Comparison of ENCODE assay signal across 20 cellular contexts in genomic region chr7:27126596-27127327, GRCh38. TPM values are rescaled to one million over a fixed set of nuclear protein-coding genes. Genes with fewer than 3 reads are reported as not detected.
A peak's percentile ranks its signal among the peaks of the same experiment; 100 is the strongest.
DNase-seq lines count a peak whose midpoint lies in the region; ATAC-seq and TF ChIP-seq lines count a peak whose summit lies in the region.
"Had no signal": no experiment of that assay in that cellular context is flagged by ENCODE, and none has a peak within 500 bp of the region (broad histone marks: within the 10 kb centered on the region; RNA-seq: fewer than 3 reads in every experiment).

No MANE protein-coding gene starts in this region.

- H3K27ac ChIP-seq in breast epithelium = peak overlapping the region; percentile 95 to 98
- H3K27ac ChIP-seq in stomach = peak overlapping the region in 4 of 5 donors; percentile 23 to 99 (median 95)
- no peak overlapping the region for H3K27ac ChIP-seq in ascending aorta
- H3K27ac ChIP-seq: 22Rv1, C4-2B, PC-9 had no signal

- CTCF ChIA-PET in MCF 10A (lab: Yijun Ruan, JAX) = interaction anchor here (1.1 to 1.7 kb wide), 2 partner anchors 11 to 17 kb away, joined by 5 read pairs; partner anchors contain the start of gene HOXA5

- intact Hi-C loops in breast epithelium (cut with DNase I; ENCODE audit: low total_unique reads) = no loop called here
- intact Hi-C loops in MCF 10A (cut with micrococcal nuclease) = no loop called here
- intact Hi-C loops in stomach (cut with DNase I; ENCODE audit: low total_unique reads) = no loop called here
- intact Hi-C loops in ascending aorta (cut with DNase I) = no loop called here

- H3K36me3 Mint-ChIP-seq in MCF 10A (ENCODE audit: insufficient read depth, unreplicated experiment) = peaks cover 18% of the 10 kb centered on the region
- peaks cover 35% of the 10 kb centered on the region for H3K36me3 Mint-ChIP-seq in mesothelial cell of epicardium
- no peaks in the 10 kb centered on the region for H3K36me3 Mint-ChIP-seq in natural killer cell treated with Interleukin-12 subunit alpha and Interleukin-12 subunit beta and Interleukin-15 and Interleukin-18, amount 100 ng/mL, for 72 hours

- POLR2A ChIA-PET in MCF 10A (lab: Yijun Ruan, JAX) = interaction anchor here (0.6 to 1.3 kb wide), 5 partner anchors 13 to 30 kb away, joined by 3 to 4 read pairs (median 3); partner anchors contain the start of gene HOXA5

- H3K27me3 Mint-ChIP-seq in MCF 10A (ENCODE audit: insufficient read depth, unreplicated experiment) = no peaks in the 10 kb centered on the region
- no peaks in the 10 kb centered on the region for H3K27me3 Mint-ChIP-seq in mesothelial cell of epicardium (ENCODE audit: low read depth)
- H3K27me3 Mint-ChIP-seq in natural killer cell treated with Interleukin-12 subunit alpha and Interleukin-12 subunit beta and Interleukin-15 and Interleukin-18, amount 100 ng/mL, for 72 hours = peaks cover 24 to 38% of the 10 kb centered on the region in 2 donors

- no peak for TF ChIP-seq CTCF in breast epithelium (IDR thresholded peaks at IDR 0.05)
- TF ChIP-seq CTCF in MCF 10A (IDR thresholded peaks at IDR 0.05; ENCODE audit: unreplicated experiment) = no peak
- no peak for TF ChIP-seq CTCF in mesothelial cell of epicardium (IDR thresholded peaks at IDR 0.05; ENCODE audit: unreplicated experiment)
- TF ChIP-seq CTCF in stomach (IDR thresholded peaks at IDR 0.05) = no peak
- TF ChIP-seq CTCF in ascending aorta (IDR thresholded peaks at IDR 0.05) = no peak

- no peaks in the 10 kb centered on the region for H3K9me3 Mint-ChIP-seq in MCF 10A (ENCODE audit: unreplicated experiment)
- no peaks in the 10 kb centered on the region for H3K9me3 Mint-ChIP-seq in mesothelial cell of epicardium
- no peaks in the 10 kb centered on the region for H3K9me3 Mint-ChIP-seq in natural killer cell treated with Interleukin-12 subunit alpha and Interleukin-12 subunit beta and Interleukin-15 and Interleukin-18, amount 100 ng/mL, for 72 hours

- DNase-seq in breast epithelium (ENCODE audit: low spot score in 2 of 2) (peak in 1 of 2 donors; percentile 9), MCF 10A (ENCODE audit: unreplicated experiment) (no peak), mesothelial cell of epicardium (ENCODE audit: low spot score in 2 of 2, unreplicated experiment in 2 of 2) (no peak), stomach (no peak), ascending aorta (ENCODE audit: low spot score in 2 of 2) (no peak)
- DNase-seq in stimulated activated CD4-positive, alpha-beta T cell treated with anti-CD3 and anti-CD28 coated beads, Interleukin-2, amount 100 ng/mL, for 24 hours = no peak
- no peak for DNase-seq in natural killer cell treated with Interleukin-12 subunit alpha and Interleukin-12 subunit beta and Interleukin-15 and Interleukin-18, amount 100 ng/mL, for 72 hours (ENCODE audit: low spot score)
- DNase-seq: AML-193, H9, Kasumi-1, MM.1S, NCI-H1092, NCI-H1436 treated with DMSO at 0.1 percent for 48 hours, NCI-H2029, NCI-H345, NCI-H524 treated with DMSO at 0.1 percent for 48 hours, PC-9 had no signal

- H3K9me3 ChIP-seq in breast epithelium (no peaks in the 10 kb centered on the region), stomach (no peaks in the 10 kb centered on the region), ascending aorta (no peaks in the 10 kb centered on the region)

- H3K4me3 ChIP-seq in breast epithelium (no peak overlapping the region), stomach (no peak overlapping the region), ascending aorta (no peak overlapping the region)
- H3K4me3 ChIP-seq: PC-9 had no signal

- no peak for TF ChIP-seq EP300 in stomach (IDR thresholded peaks at IDR 0.05)

- BruUV-seq in MCF 10A (replicated peaks; lab: Mats Ljungman, UMichigan) = no TSS peak

- ATAC-seq in natural killer cell treated with Interleukin-12 subunit alpha and Interleukin-12 subunit beta and Interleukin-15 and Interleukin-18, amount 100 ng/mL, for 72 hours = no peak
- no peak for ATAC-seq in GM21367 (IDR thresholded peaks at IDR 0.05; ENCODE audit: unreplicated experiment)

- H3K4me3 Mint-ChIP-seq in MCF 10A (ENCODE audit: unreplicated experiment) (no peak overlapping the region), mesothelial cell of epicardium (peak overlapping the region; percentile 88)
- no peak overlapping the region for H3K4me3 Mint-ChIP-seq in natural killer cell treated with Interleukin-12 subunit alpha and Interleukin-12 subunit beta and Interleukin-15 and Interleukin-18, amount 100 ng/mL, for 72 hours
- H3K4me3 Mint-ChIP-seq: H9 had no signal

- H3K4me1 ChIP-seq in breast epithelium (peaks cover 5 to 7% of the 10 kb centered on the region in 2 donors), stomach (peaks cover 7 to 81% (median 38%) of the 10 kb centered on the region in 4 donors), ascending aorta (peaks cover 0 to 2% of the 10 kb centered on the region in 2 donors)

- H3K27ac Mint-ChIP-seq in MCF 10A (ENCODE audit: low read depth, unreplicated experiment) (no peak overlapping the region), mesothelial cell of epicardium (peak overlapping the region; percentile 100)
- H3K27ac Mint-ChIP-seq in natural killer cell treated with Interleukin-12 subunit alpha and Interleukin-12 subunit beta and Interleukin-15 and Interleukin-18, amount 100 ng/mL, for 72 hours = no peak overlapping the region
- H3K27ac Mint-ChIP-seq: H9 had no signal

- 33 to 65% (median 56%) methylated on average over 3 of the region's 3 CpGs for WGBS in stomach, 5 donors

- TF ChIP-seq POLR2A in breast epithelium (IDR thresholded peaks at IDR 0.05) (no peak), stomach (IDR thresholded peaks at IDR 0.05) (no peak)

- H3K27me3 ChIP-seq in breast epithelium = no peaks in the 10 kb centered on the region
- peaks cover 0 to 94% (median 68%) of the 10 kb centered on the region in 3 donors for H3K27me3 ChIP-seq in stomach
- H3K27me3 ChIP-seq in ascending aorta = no peaks in the 10 kb centered on the region

- no peaks in the 10 kb centered on the region for H3K36me3 ChIP-seq in breast epithelium
- H3K36me3 ChIP-seq in stomach = no peaks in the 10 kb centered on the region
- H3K36me3 ChIP-seq in ascending aorta = no peaks in the 10 kb centered on the region

- H3K4me1 Mint-ChIP-seq in MCF 10A (ENCODE audit: insufficient read depth, unreplicated experiment) (peaks cover 11% of the 10 kb centered on the region), mesothelial cell of epicardium (peaks cover 86% of the 10 kb centered on the region)
- peaks cover 0 to 3% of the 10 kb centered on the region in 2 donors for H3K4me1 Mint-ChIP-seq in natural killer cell treated with Interleukin-12 subunit alpha and Interleukin-12 subunit beta and Interleukin-15 and Interleukin-18, amount 100 ng/mL, for 72 hours (ENCODE audit: low read depth in 2 of 2)

RNA-seq across cellular contexts. Expression of gene HOXA4, which starts 3.8 kb away (rescaled TPM):
- total RNA-seq in breast epithelium = 1 to 10 TPM in 2 of 3 donors, under 1 TPM in 1; 0.80 to 2.8 (median 2.0) TPM
- 2.6 and 3.7 TPM in 2 replicates for total RNA-seq in MCF 10A (2022)
- total RNA-seq in mesothelial cell of epicardium = 51.0 to 55.9 TPM (median 54.7 TPM) in 3 replicates
- total RNA-seq in stomach = 1 to 10 TPM in 3 of 5 donors, under 1 TPM in 2; 0.55 to 5.8 (median 2.2) TPM
- polyA plus RNA-seq in stomach = 10 to 100 TPM in 1 of 3 donors, 1 to 10 TPM in 2; 4.4 to 17.0 (median 5.9) TPM
- total RNA-seq in ascending aorta = 2.1 TPM
- total RNA-seq in natural killer cell treated with Interleukin-12 subunit alpha and Interleukin-12 subunit beta and Interleukin-15 and Interleukin-18, amount 100 ng/mL, for 72 hours = under 1 TPM in 1 of 2 donors, not detected in 1; 0.55 TPM
- total RNA-seq: H9, PC-9 had no signal

RNA-seq across cellular contexts. Expression of gene HOXA5, which starts 16.7 kb away (rescaled TPM):
- 10 to 100 TPM; 11.5 to 48.7 (median 22.6) TPM for total RNA-seq in breast epithelium
- total RNA-seq in MCF 10A (2022) = 7.4 and 8.8 TPM in 2 replicates
- total RNA-seq in mesothelial cell of epicardium = 128 to 133 TPM (median 133 TPM) in 3 replicates
- total RNA-seq in stomach = 10 to 100 TPM in 3 of 5 donors, 1 to 10 TPM in 2; 2.9 to 53.1 (median 18.2) TPM
- polyA plus RNA-seq in stomach = 10 to 100 TPM in 1 of 3 donors, 1 to 10 TPM in 2; 7.5 to 12.8 (median 7.8) TPM
- total RNA-seq in ascending aorta = 22.0 TPM
- under 1 TPM; 0.33 to 0.64 TPM for total RNA-seq in natural killer cell treated with Interleukin-12 subunit alpha and Interleukin-12 subunit beta and Interleukin-15 and Interleukin-18, amount 100 ng/mL, for 72 hours
- total RNA-seq: H9 had no signal

RNA-seq across cellular contexts. Expression of gene HOXA6, which starts 20.8 kb away (rescaled TPM):
- 10 to 100 TPM in 1 of 3 donors, 1 to 10 TPM in 2; 7.9 to 16.0 (median 9.0) TPM for total RNA-seq in breast epithelium
- total RNA-seq in MCF 10A (2022) = 0.96 and 2.0 TPM in 2 replicates
- total RNA-seq in mesothelial cell of epicardium = 43.7 to 45.6 TPM (median 44.4 TPM) in 3 replicates
- 10 to 100 TPM in 1 of 5 donors, 1 to 10 TPM in 1, not detected in 3; 3.7 to 12.7 TPM for total RNA-seq in stomach
- polyA plus RNA-seq in stomach = under 1 TPM in 1 of 3 donors, not detected in 2; 0.81 TPM
- total RNA-seq in ascending aorta = 15.3 TPM
- under 1 TPM in 1 of 2 donors, not detected in 1; 0.81 TPM for total RNA-seq in natural killer cell treated with Interleukin-12 subunit alpha and Interleukin-12 subunit beta and Interleukin-15 and Interleukin-18, amount 100 ng/mL, for 72 hours
- total RNA-seq: H9 had no signal

RNA-seq across cellular contexts. Expression of gene HOXA2, which starts 24.3 kb away (rescaled TPM):
- total RNA-seq in breast epithelium (1 to 10 TPM in 2 of 3 donors, under 1 TPM in 1; 0.80 to 5.4 (median 1.3) TPM), MCF 10A (2022) (1.2 and 1.4 TPM in 2 replicates), mesothelial cell of epicardium (30.3 to 33.9 TPM (median 30.8 TPM) in 3 replicates), stomach (1 to 10 TPM in 3 of 5 donors, under 1 TPM in 1, not detected in 1; 0.89 to 2.3 (median 1.1) TPM), ascending aorta (36.5 TPM)
- polyA plus RNA-seq in stomach = 1 to 10 TPM; 1.1 to 3.7 (median 1.2) TPM
- not detected for total RNA-seq in natural killer cell treated with Interleukin-12 subunit alpha and Interleukin-12 subunit beta and Interleukin-15 and Interleukin-18, amount 100 ng/mL, for 72 hours
- total RNA-seq: H9 had no signal

RNA-seq across cellular contexts. Expression of gene HOXA3, which starts 25.6 kb away (rescaled TPM):
- total RNA-seq in breast epithelium = 1 to 10 TPM; 4.5 to 6.4 (median 4.6) TPM
- 8.2 and 14.0 TPM in 2 replicates for total RNA-seq in MCF 10A (2022)
- total RNA-seq in mesothelial cell of epicardium = 197 to 209 TPM (median 201 TPM) in 3 replicates
- 10 to 100 TPM in 1 of 5 donors, 1 to 10 TPM in 2, under 1 TPM in 2; 0.87 to 42.6 (median 5.2) TPM for total RNA-seq in stomach
- 1 to 10 TPM; 2.8 to 5.2 (median 4.8) TPM for polyA plus RNA-seq in stomach
- total RNA-seq in ascending aorta = 14.4 TPM
- not detected for total RNA-seq in natural killer cell treated with Interleukin-12 subunit alpha and Interleukin-12 subunit beta and Interleukin-15 and Interleukin-18, amount 100 ng/mL, for 72 hours
- total RNA-seq: H9 had no signal

Comparison
In these comparisons a context has a peak if more than half of its experiments do, and no peak if none do; other contexts are left out.
1. H3K27ac ChIP-seq: peak in breast epithelium (2 of 2) and stomach (4 of 5); none in ascending aorta (0 of 2).